ENCODE assay signal across 1 cellular context in the genomic region with DNA sequence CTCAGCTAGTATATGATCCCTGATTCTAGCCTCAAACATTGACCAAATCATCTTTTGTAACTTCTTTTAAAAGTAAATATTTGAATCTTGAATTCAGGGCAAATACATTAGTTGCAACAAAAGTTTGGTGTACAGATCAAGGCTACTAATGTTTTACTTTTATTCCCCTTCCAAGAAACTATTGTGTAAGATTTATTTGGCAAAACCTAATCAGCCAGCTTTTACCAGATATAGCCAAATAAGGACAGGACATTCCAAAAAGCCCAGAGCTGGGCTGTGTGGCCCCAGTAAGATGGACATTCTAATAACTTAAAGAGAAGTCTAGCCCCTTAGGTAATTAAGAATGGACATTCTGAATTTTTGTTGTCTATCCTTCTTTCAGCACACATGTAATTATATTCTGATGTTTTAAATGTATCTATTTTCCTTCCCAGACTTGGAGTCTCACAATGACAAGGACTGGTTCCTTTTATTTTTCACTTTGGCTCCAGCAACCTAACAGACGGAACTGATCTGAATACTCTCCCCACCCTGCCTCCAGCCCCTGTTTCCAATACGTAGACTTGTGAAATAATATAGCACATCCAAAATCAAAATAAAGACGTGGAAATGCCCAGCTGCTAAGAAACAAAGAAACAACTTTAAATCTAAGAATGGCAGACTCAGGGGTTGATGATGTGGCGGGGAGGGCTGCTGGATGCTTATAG.
TF ChIP-seq lines count a peak whose summit lies in the region.

No MANE protein-coding gene starts in this region.

TF ChIP-seq in GM12878, 131 proteins besides CTCF, POLR2A, EP300 and RAD21 (continued from another document):
- no peak for TF ChIP-seq ZNF217 (IDR thresholded peaks at IDR 0.05)
- TF ChIP-seq, protein P1, sequence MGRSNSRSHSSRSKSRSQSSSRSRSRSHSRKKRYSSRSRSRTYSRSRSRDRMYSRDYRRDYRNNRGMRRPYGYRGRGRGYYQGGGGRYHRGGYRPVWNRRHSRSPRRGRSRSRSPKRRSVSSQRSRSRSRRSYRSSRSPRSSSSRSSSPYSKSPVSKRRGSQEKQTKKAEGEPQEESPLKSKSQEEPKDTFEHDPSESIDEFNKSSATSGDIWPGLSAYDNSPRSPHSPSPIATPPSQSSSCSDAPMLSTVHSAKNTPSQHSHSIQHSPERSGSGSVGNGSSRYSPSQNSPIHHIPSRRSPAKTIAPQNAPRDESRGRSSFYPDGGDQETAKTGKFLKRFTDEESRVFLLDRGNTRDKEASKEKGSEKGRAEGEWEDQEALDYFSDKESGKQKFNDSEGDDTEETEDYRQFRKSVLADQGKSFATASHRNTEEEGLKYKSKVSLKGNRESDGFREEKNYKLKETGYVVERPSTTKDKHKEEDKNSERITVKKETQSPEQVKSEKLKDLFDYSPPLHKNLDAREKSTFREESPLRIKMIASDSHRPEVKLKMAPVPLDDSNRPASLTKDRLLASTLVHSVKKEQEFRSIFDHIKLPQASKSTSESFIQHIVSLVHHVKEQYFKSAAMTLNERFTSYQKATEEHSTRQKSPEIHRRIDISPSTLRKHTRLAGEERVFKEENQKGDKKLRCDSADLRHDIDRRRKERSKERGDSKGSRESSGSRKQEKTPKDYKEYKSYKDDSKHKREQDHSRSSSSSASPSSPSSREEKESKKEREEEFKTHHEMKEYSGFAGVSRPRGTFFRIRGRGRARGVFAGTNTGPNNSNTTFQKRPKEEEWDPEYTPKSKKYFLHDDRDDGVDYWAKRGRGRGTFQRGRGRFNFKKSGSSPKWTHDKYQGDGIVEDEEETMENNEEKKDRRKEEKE (IDR thresholded peaks at IDR 0.05) = no peak
- no peak for TF ChIP-seq NFIC (IDR thresholded peaks at IDR 0.05; ENCODE audit: low read depth, low read length)
- TF ChIP-seq ZBED1 (IDR thresholded peaks at IDR 0.05; ENCODE audit: borderline replicate concordance) = no peak
- no peak for TF ChIP-seq BMI1 (IDR thresholded peaks at IDR 0.05; ENCODE audit: borderline replicate concordance)
- TF ChIP-seq SUPT20H (IDR thresholded peaks at IDR 0.05; ENCODE audit: borderline replicate concordance, control insufficient read depth, low read depth, low read length) = no peak
- no peak for TF ChIP-seq RAD51 (IDR thresholded peaks at IDR 0.05)
- TF ChIP-seq ZNF24 (IDR thresholded peaks at IDR 0.05) = no peak
- no peak for TF ChIP-seq ZNF274 (IDR thresholded peaks at IDR 0.05; ENCODE audit: insufficient read depth, insufficient read length)
